In genomic region chr9:133875131-133875530, GRCh38 we compare ENCODE assay signal across 1 cellular context.
TF ChIP-seq lines count a peak whose summit lies in the region.

No MANE protein-coding gene starts in this region.

TF ChIP-seq in A549, 52 proteins besides CTCF, POLR2A, EP300 and RAD21 (continued from another document):
- TF ChIP-seq PBX3 (IDR thresholded peaks at IDR 0.05) (no peak), NFE2L2 (conservative IDR thresholded peaks at IDR 0.05; ENCODE audit: low read length) (no peak), JUNB (IDR thresholded peaks at IDR 0.05) (no peak), CHD4 (IDR thresholded peaks at IDR 0.05; ENCODE audit: borderline replicate concordance) (no peak)
